Comparison of ENCODE assay signal across 14 cellular contexts in genomic region chrX:140504371-140505324, GRCh38. TPM values are rescaled to one million over a fixed set of nuclear protein-coding genes. Genes with fewer than 3 reads are reported as not detected.
A peak's percentile ranks its signal among the peaks of the same experiment; 100 is the strongest.
DNase-seq lines count a peak whose midpoint lies in the region; ATAC-seq and TF ChIP-seq lines count a peak whose summit lies in the region.
"Had no signal": no experiment of that assay in that cellular context is flagged by ENCODE, and none has a peak within 500 bp of the region (broad histone marks: within the 10 kb centered on the region; RNA-seq: fewer than 3 reads in every experiment).

SOX3 (minus strand) TSS chrX:140505069; CDS start chrX:140505060, 9 bp downstream.

- peaks cover 10 to 97% (median 56%) of the 10 kb centered on the region in 9 donors for H3K27me3 ChIP-seq in heart left ventricle
- H3K27me3 ChIP-seq in right atrium auricular region, result peaks cover 10 to 19% of the 10 kb centered on the region in 2 donors
- H3K27me3 ChIP-seq in ectodermal cell (ENCODE audit: control insufficient read depth, insufficient read depth, low read length, poor library complexity, severe bottlenecking), result peaks cover 86% of the 10 kb centered on the region
- peaks cover 6% of the 10 kb centered on the region; the same call in 1 of the 2 replicates for H3K27me3 ChIP-seq in PC-9 (ENCODE audit: insufficient read depth, low read depth)

- H3K36me3 Mint-ChIP-seq in nephron (ENCODE audit: low read depth), result no peaks in the 10 kb centered on the region
- no peaks in the 10 kb centered on the region for H3K36me3 Mint-ChIP-seq in type B pancreatic cell

- peaks cover 9% of the 10 kb centered on the region for H3K9me3 Mint-ChIP-seq in nephron
- no peaks in the 10 kb centered on the region for H3K9me3 Mint-ChIP-seq in type B pancreatic cell

- H3K36me3 ChIP-seq in heart left ventricle, result no peaks in the 10 kb centered on the region
- H3K36me3 ChIP-seq in right atrium auricular region, result no peaks in the 10 kb centered on the region
- H3K36me3 ChIP-seq in ectodermal cell (ENCODE audit: control insufficient read depth, insufficient read depth, low read length), result no peaks in the 10 kb centered on the region
- H3K36me3 ChIP-seq in PC-9 (ENCODE audit: low read depth), result no peaks in the 10 kb centered on the region

- H3K4me1 ChIP-seq in heart left ventricle, result peaks cover 0 to 36% (median 0%) of the 10 kb centered on the region in 12 donors
- peaks cover 0 to 28% of the 10 kb centered on the region in 2 donors for H3K4me1 ChIP-seq in right atrium auricular region
- peaks cover 2% of the 10 kb centered on the region for H3K4me1 ChIP-seq in ectodermal cell (ENCODE audit: control insufficient read depth, insufficient read depth, low read length)
- H3K4me1 ChIP-seq in PC-9 (replicated peaks; ENCODE audit: insufficient read depth), result no peaks in the 10 kb centered on the region

- TF ChIP-seq CTCF in heart left ventricle (IDR thresholded peaks at IDR 0.05), result no peak
- TF ChIP-seq CTCF in right atrium auricular region (IDR thresholded peaks at IDR 0.05), result no peak
- TF ChIP-seq CTCF in nephron (IDR thresholded peaks at IDR 0.05; ENCODE audit: unreplicated experiment in 3 of 3), result no peak
- no peak for TF ChIP-seq CTCF in type B pancreatic cell (conservative IDR thresholded peaks at IDR 0.05)
- no peak for TF ChIP-seq CTCF in PC-9 (conservative IDR thresholded peaks at IDR 0.05)

- H3K79me2 ChIP-seq in PC-9 (ENCODE audit: low read depth), result no peaks in the 10 kb centered on the region

- CTCF ChIA-PET in PC-9 (lab: Charles Lee), result no interaction called here

- DNase-seq in heart left ventricle, result no peak
- no peak for DNase-seq in right atrium auricular region (ENCODE audit: low spot score)
- DNase-seq in type B pancreatic cell (ENCODE audit: extremely low spot score, unreplicated experiment), result no peak
- DNase-seq in NAMALWA (ENCODE audit: low spot score), result no peak
- DNase-seq in PC-9, result no peak
- DNase-seq: activated effector memory CD4-positive, alpha-beta T cell treated with Interleukin-2 at 50 U/mL for 16 hours; AML-193; immature natural killer cell had no signal

- no peak within 1 kb of the TSS for H3K27ac ChIP-seq in heart left ventricle
- H3K27ac ChIP-seq in right atrium auricular region, result no peak within 1 kb of the TSS
- H3K27ac ChIP-seq in ectodermal cell (ENCODE audit: insufficient read depth, low read depth, low read length, poor library complexity, severe bottlenecking), result peak within 1 kb of the TSS; percentile 60
- H3K27ac ChIP-seq in PC-9, result no peak within 1 kb of the TSS
- H3K27ac ChIP-seq: VCaP had no signal

- H3K4me3 ChIP-seq in heart left ventricle (peak within 1 kb of the TSS in 9 of 12 donors; percentile 5 to 45 (median 36)), right atrium auricular region (peak within 1 kb of the TSS in 1 of 2 donors; percentile 35), ectodermal cell (ENCODE audit: insufficient read depth, low read depth, low read length) (peak within 1 kb of the TSS; percentile 44), PC-9 (no peak within 1 kb of the TSS)

- WGBS in heart left ventricle, 4 donors, result 2 to 42% (median 21%) methylated on average over 46 to 87 of the region's 87 CpGs
- WGBS in ectodermal cell, 2 experiments, result 0 to 1% methylated on average over 83 to 87 of the region's 87 CpGs

- no peak for TF ChIP-seq POLR2A in heart left ventricle (IDR thresholded peaks at IDR 0.05)

- peak within 1 kb of the TSS; percentile 59 to 75 (median 72) for H3K4me3 Mint-ChIP-seq in nephron
- H3K4me3 Mint-ChIP-seq in type B pancreatic cell, result peak within 1 kb of the TSS; percentile 83

- no TSS peak for BruUV-seq in PC-9 (replicated peaks; lab: Mats Ljungman, UMichigan)

- POLR2A ChIA-PET in PC-9 (lab: Charles Lee; ENCODE audit: unreplicated experiment), result no interaction called here

- peak in 1 of 4 donors; percentile 10 for ATAC-seq in heart left ventricle
- ATAC-seq in HG03280 (IDR thresholded peaks at IDR 0.05; ENCODE audit: unreplicated experiment), result no peak

- no peaks in the 10 kb centered on the region for H3F3A ChIP-seq in PC-9 (ENCODE audit: insufficient read depth, low read depth)

- no peak within 1 kb of the TSS for H2AFZ ChIP-seq in PC-9

- H3K27me3 Mint-ChIP-seq in nephron (ENCODE audit: low read depth), result peaks cover 95% of the 10 kb centered on the region
- peaks cover 92% of the 10 kb centered on the region for H3K27me3 Mint-ChIP-seq in type B pancreatic cell

- H4K20me1 ChIP-seq in PC-9 (ENCODE audit: insufficient read depth), result no peaks in the 10 kb centered on the region

- H3K27ac Mint-ChIP-seq in nephron, result no peak within 1 kb of the TSS
- no peak within 1 kb of the TSS for H3K27ac Mint-ChIP-seq in type B pancreatic cell
- H3K27ac Mint-ChIP-seq: immature natural killer cell had no signal

- H3K4me1 Mint-ChIP-seq in nephron, result peaks cover 24% of the 10 kb centered on the region
- peaks cover 26% of the 10 kb centered on the region for H3K4me1 Mint-ChIP-seq in type B pancreatic cell (ENCODE audit: unreplicated experiment)

- intact Hi-C loops in heart left ventricle (cut with DNase I) (loop anchor here in 3 of 10 donors (5.0 to 10.0 kb wide), 2 partner anchors 447 to 450 kb away; no protein-coding TSS in a partner anchor), PC-9 (cut with micrococcal nuclease; ENCODE audit: unreplicated experiment) (no loop called here)

- H3K4me2 ChIP-seq in PC-9, result no peak within 1 kb of the TSS

- H3K9me3 ChIP-seq in heart left ventricle (no peaks in the 10 kb centered on the region), right atrium auricular region (no peaks in the 10 kb centered on the region), ectodermal cell (ENCODE audit: control insufficient read depth, low read length) (no peaks in the 10 kb centered on the region), PC-9 (ENCODE audit: insufficient read depth, low read depth) (no peaks in the 10 kb centered on the region)

- no peaks in the 10 kb centered on the region for H3K9me2 ChIP-seq in PC-9 (ENCODE audit: insufficient read depth)

RNA-seq across cellular contexts. Expression of gene SOX3, which starts in this region (rescaled TPM):
- total RNA-seq in heart left ventricle (under 1 TPM in 1 of 9 donors, not detected in 8; 0.19 TPM), right atrium auricular region (not detected), type B pancreatic cell (ENCODE audit: low replicate concordance) (0.76 and 3.4 TPM in 2 replicates), PC-9 (2021) (not detected in 2 replicates)
- not detected for polyA plus RNA-seq in heart left ventricle
- polyA plus RNA-seq in ectodermal cell (2013, experiment 1 of 4), result 20.5 TPM
- polyA plus RNA-seq in ectodermal cell (2013, experiment 2 of 4), result 21.8 TPM
- 34.2 TPM for polyA plus RNA-seq in ectodermal cell (2013, experiment 3 of 4)
- polyA plus RNA-seq in ectodermal cell (2013, experiment 4 of 4), result 36.2 TPM
- total RNA-seq: dermis microvascular lymphatic vessel endothelial cell, omental fat pad had no signal
- polyA plus RNA-seq: immature natural killer cell had no signal
